ENCODE assay signal across 13 cellular contexts in the genomic region with DNA sequence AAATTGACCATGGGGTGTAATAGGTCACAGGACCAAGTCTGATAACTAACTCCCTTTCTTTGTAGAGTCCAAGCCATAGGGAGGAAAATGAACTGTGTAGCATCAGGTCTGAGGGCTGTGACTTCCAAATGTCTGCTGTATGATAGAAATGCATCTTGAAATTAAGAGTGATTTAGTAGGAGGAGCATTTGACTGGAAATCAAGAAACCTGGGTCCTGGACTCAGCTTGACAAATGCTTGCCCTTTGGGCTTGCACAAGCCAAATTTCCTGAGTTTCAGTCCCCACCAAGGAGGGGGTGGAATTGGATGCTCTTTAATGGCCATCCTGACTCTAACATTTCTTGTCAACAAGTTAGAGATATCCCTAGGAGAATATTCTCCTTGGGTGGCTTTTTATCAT.
DNase-seq lines count a peak whose midpoint lies in the region; ATAC-seq and TF ChIP-seq lines count a peak whose summit lies in the region.
"Had no signal": no experiment of that assay in that cellular context is flagged by ENCODE, and none has a peak within 500 bp of the region (broad histone marks: within the 10 kb centered on the region; RNA-seq: fewer than 3 reads in every experiment).

No MANE protein-coding gene starts in this region.

- H3K9me3 ChIP-seq in body of pancreas: no peaks in the 10 kb centered on the region
- H3K9me3 ChIP-seq in heart right ventricle: no peaks in the 10 kb centered on the region
- H3K9me3 ChIP-seq: mucosa of descending colon, testis had no signal

- intact Hi-C loops in body of pancreas (cut with DNase I) (no loop called here), heart right ventricle (cut with DNase I) (loop anchor here in 7 of 10 donors (5.0 to 10.0 kb wide), 9 partner anchors 64 to 504 kb away; no protein-coding TSS in a partner anchor)

- H3K27ac ChIP-seq in ACC112 (ENCODE audit: low read depth, low read length) (peak overlapping the region; percentile 94), body of pancreas (peak overlapping the region in 3 of 4 donors; percentile 9 to 58 (median 37)), heart right ventricle (peak overlapping the region; percentile 9 to 92 (median 86)), rectal smooth muscle tissue (ENCODE audit: low read depth, low read length) (no peak overlapping the region)

- TF ChIP-seq POLR2A in body of pancreas (IDR thresholded peaks at IDR 0.05): no peak

- H2AFZ ChIP-seq in ACC112 (ENCODE audit: low read length, unreplicated experiment): peak overlapping the region; percentile 38

- no peak for TF ChIP-seq CTCF in body of pancreas (IDR thresholded peaks at IDR 0.05)
- peak in 1 of 9 donors; percentile 12 for TF ChIP-seq CTCF in heart right ventricle (IDR thresholded peaks at IDR 0.05)

- H3K27me3 ChIP-seq in ACC112 (ENCODE audit: insufficient read depth, low read length) (no peaks in the 10 kb centered on the region), body of pancreas (no peaks in the 10 kb centered on the region), heart right ventricle (no peaks in the 10 kb centered on the region), rectal smooth muscle tissue (ENCODE audit: control insufficient read depth, insufficient read depth, low read length) (no peaks in the 10 kb centered on the region)
- H3K27me3 ChIP-seq: testis had no signal

- H3K4me3 ChIP-seq in ACC112 (ENCODE audit: low read depth, low read length) (peak overlapping the region; percentile 71), body of pancreas (no peak overlapping the region), heart right ventricle (peak overlapping the region; percentile 23 to 67 (median 55)), rectal smooth muscle tissue (ENCODE audit: low read length) (peak overlapping the region; percentile 47)
- H3K4me3 ChIP-seq: mucosa of descending colon had no signal

- DNase-seq in body of pancreas (no peak), heart right ventricle (no peak), HCEC 1CT (no peak), SKM-1 treated with dmso at 0.1 percent for 144 hours (lab: John Stamatoyannopoulos, UW; ENCODE audit: unreplicated experiment) (no peak), SIG-M5 (lab: John Stamatoyannopoulos, UW) (no peak)
- no peak for DNase-seq in effector CD4-positive, alpha-beta T cell
- DNase-seq: activated T-cell treated with anti-CD3 and anti-CD28 coated beads, Interleukin-2, amount 50 U/mL, for 4 hours; mucosa of descending colon; OCI-M1; small intestine had no signal

- ATAC-seq in body of pancreas (no peak), heart right ventricle (peak in 5 of 8 donors; percentile 1 to 25 (median 9))
- ATAC-seq: activated T-cell treated with anti-CD3 and anti-CD28 coated beads, Interleukin-2, amount 50 U/mL, for 4 hours; mucosa of descending colon had no signal

- peaks cover 61% of the 10 kb centered on the region for H3K4me1 ChIP-seq in ACC112 (ENCODE audit: control insufficient read depth, insufficient read depth, low read length, unreplicated experiment)
- peaks cover 17% of the 10 kb centered on the region for H3K4me1 ChIP-seq in body of pancreas
- peaks cover 4 to 90% (median 65%) of the 10 kb centered on the region in 9 donors for H3K4me1 ChIP-seq in heart right ventricle
- peaks cover 2% of the 10 kb centered on the region for H3K4me1 ChIP-seq in rectal smooth muscle tissue (ENCODE audit: control insufficient read depth, insufficient read depth, low read length)

- H3K9ac ChIP-seq in rectal smooth muscle tissue (ENCODE audit: low read length): no peak overlapping the region

- H3K36me3 ChIP-seq in ACC112 (ENCODE audit: insufficient read depth, low read length): no peaks in the 10 kb centered on the region
- no peaks in the 10 kb centered on the region for H3K36me3 ChIP-seq in body of pancreas (replicated peaks in 1 of 2; ENCODE audit: insufficient read depth in 1 of 2, low read depth in 2 of 2)
- no peaks in the 10 kb centered on the region for H3K36me3 ChIP-seq in heart right ventricle
- no peaks in the 10 kb centered on the region for H3K36me3 ChIP-seq in rectal smooth muscle tissue (ENCODE audit: control insufficient read depth, insufficient read depth, low read length)

- H3K79me2 ChIP-seq in ACC112 (ENCODE audit: control insufficient read depth, insufficient read depth, low read length, unreplicated experiment): peaks cover 8% of the 10 kb centered on the region

Comparison
In these comparisons a context has a peak if more than half of its experiments do, and no peak if none do; other contexts are left out.
1. H3K4me3 ChIP-seq: peak in ACC112 (single experiment), heart right ventricle (10 of 10) and rectal smooth muscle tissue (single experiment); none in body of pancreas (0 of 2).